Comparison of ENCODE assay signal across 41 cellular contexts in the genomic region with DNA sequence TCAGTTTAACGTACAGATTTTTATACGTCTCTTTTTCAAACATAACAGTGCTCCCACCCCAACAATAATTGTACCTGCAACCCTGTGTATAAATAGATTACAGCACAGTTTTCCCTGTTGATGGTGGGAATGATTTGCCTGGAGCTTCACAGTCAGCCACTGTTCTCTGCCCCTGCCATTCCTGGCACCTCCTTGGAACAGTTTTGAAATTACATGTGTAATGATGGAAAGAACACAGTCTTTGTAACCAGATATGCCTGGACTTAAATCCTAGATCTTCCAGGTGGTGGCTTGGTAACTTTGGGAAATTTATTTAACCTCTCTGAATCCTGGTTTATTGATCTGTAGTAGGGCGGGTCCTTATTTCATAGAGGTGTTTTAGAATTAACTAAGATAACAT.
"Had no signal": no experiment of that assay in that cellular context is flagged by ENCODE, and none has a peak within 500 bp of the region (broad histone marks: within the 10 kb centered on the region; RNA-seq: fewer than 3 reads in every experiment).

No MANE protein-coding gene starts in this region.

- H3K4me3 ChIP-seq: adrenal gland, ascending aorta, body of pancreas, breast epithelium, cardiac muscle cell had no signal

- H3K4me1 Mint-ChIP-seq: activated naive CD4-positive, alpha-beta T cell treated with anti-CD3 and anti-CD28 coated beads, Interleukin-2, amount 10 ng/mL, durations not matched to agents 7 days and 5 days; activated naive CD4-positive, alpha-beta T cell treated with anti-CD3 and anti-CD28 coated beads, Interleukin-2, amount 50 U/mL, for 24 hours; activated naive CD8-positive, alpha-beta T cell treated with anti-CD3 and anti-CD28 coated beads for 36 hours; activated naive CD8-positive, alpha-beta T cell treated with anti-CD3 and anti-CD28 coated beads, Interleukin-2, amount 10 ng/mL, durations not matched to agents 7 days and 5 days; activated naive CD8-positive, alpha-beta T cell treated with anti-CD3 and anti-CD28 coated beads, Interleukin-2, amount 50 U/mL, for 24 hours; activated T-helper 17 cell treated with anti-CD3 and anti-CD28 coated beads, Interleukin-2, amount 50 U/mL, for 72 hours; brain; central memory CD8-positive, alpha-beta T cell had no signal

- H3K27me3 Mint-ChIP-seq: activated naive CD4-positive, alpha-beta T cell treated with anti-CD3 and anti-CD28 coated beads, Interleukin-2, amount 10 ng/mL, durations not matched to agents 7 days and 5 days; activated naive CD4-positive, alpha-beta T cell treated with anti-CD3 and anti-CD28 coated beads, Interleukin-2, amount 50 U/mL, for 24 hours; activated naive CD8-positive, alpha-beta T cell treated with anti-CD3 and anti-CD28 coated beads for 36 hours; activated naive CD8-positive, alpha-beta T cell treated with anti-CD3 and anti-CD28 coated beads, Interleukin-2, amount 50 U/mL, for 24 hours; activated T-cell treated with anti-CD3 and anti-CD28 coated beads, Interleukin-2, amount 50 U/mL, for 24 hours; activated T-helper 17 cell treated with anti-CD3 and anti-CD28 coated beads, Interleukin-2, amount 50 U/mL, for 72 hours had no signal

- H3K27me3 ChIP-seq: adrenal gland, ascending aorta, body of pancreas, brain microvascular endothelial cell, breast epithelium, cardiac muscle cell had no signal

- H3K36me3 ChIP-seq: adrenal gland, brain microvascular endothelial cell, breast epithelium, cardiac muscle cell had no signal

- H3K9me3 ChIP-seq: adrenal gland, body of pancreas had no signal

- H3K36me3 Mint-ChIP-seq: activated naive CD4-positive, alpha-beta T cell treated with anti-CD3 and anti-CD28 coated beads, Interleukin-2, amount 50 U/mL, for 72 hours had no signal

- H3K4me3 Mint-ChIP-seq: activated naive CD4-positive, alpha-beta T cell treated with anti-CD3 and anti-CD28 coated beads for 36 hours; activated naive CD4-positive, alpha-beta T cell treated with anti-CD3 and anti-CD28 coated beads, Interleukin-2, amount 10 ng/mL, durations not matched to agents 7 days and 5 days; activated naive CD4-positive, alpha-beta T cell treated with anti-CD3 and anti-CD28 coated beads, Interleukin-2, amount 50 U/mL, for 24 hours; activated naive CD8-positive, alpha-beta T cell; activated naive CD8-positive, alpha-beta T cell treated with anti-CD3 and anti-CD28 coated beads for 36 hours; activated naive CD8-positive, alpha-beta T cell treated with anti-CD3 and anti-CD28 coated beads, Interleukin-2, amount 10 ng/mL, durations not matched to agents 7 days and 5 days; activated naive CD8-positive, alpha-beta T cell treated with anti-CD3 and anti-CD28 coated beads, Interleukin-2, amount 50 U/mL, for 24 hours; activated T-cell treated with anti-CD3 and anti-CD28 coated beads, Interleukin-2, amount 50 U/mL, for 24 hours; activated T-cell treated with anti-CD3 and anti-CD28 coated beads, Interleukin-2, amount 50 U/mL, for 4 hours; activated T-cell treated with anti-CD3 and anti-CD28 coated beads, Interleukin-2, amount 50 U/mL, for 72 hours; activated T-helper 1 cell treated with anti-CD3 and anti-CD28 coated beads, Interleukin-12 subunit alpha, Interleukin-12 subunit beta, Interleukin-2, Interleukin-4 antibody, amounts not matched to agents 30 ng/mL and 10 ng/mL and 1 ng/mL, durations not matched to agents 14 hours and 24 hours and 36 hours; activated T-helper 17 cell treated with anti-CD3 and anti-CD28 coated beads, Interleukin-2, amount 50 U/mL, for 72 hours; brain; central memory CD8-positive, alpha-beta T cell had no signal

- H3K9me3 Mint-ChIP-seq: activated naive CD4-positive, alpha-beta T cell treated with anti-CD3 and anti-CD28 coated beads, Interleukin-2, amount 50 U/mL, for 24 hours; activated naive CD4-positive, alpha-beta T cell treated with anti-CD3 and anti-CD28 coated beads, Interleukin-2, amount 50 U/mL, for 72 hours; central memory CD8-positive, alpha-beta T cell had no signal

- H3K27ac Mint-ChIP-seq: activated naive CD4-positive, alpha-beta T cell treated with anti-CD3 and anti-CD28 coated beads for 36 hours; activated naive CD4-positive, alpha-beta T cell treated with anti-CD3 and anti-CD28 coated beads, Interleukin-2, amount 10 ng/mL, durations not matched to agents 7 days and 5 days; activated naive CD4-positive, alpha-beta T cell treated with anti-CD3 and anti-CD28 coated beads, Interleukin-2, amount 50 U/mL, for 24 hours; activated naive CD4-positive, alpha-beta T cell treated with anti-CD3 and anti-CD28 coated beads, Interleukin-2, amount 50 U/mL, for 72 hours; activated naive CD8-positive, alpha-beta T cell; activated naive CD8-positive, alpha-beta T cell treated with anti-CD3 and anti-CD28 coated beads for 36 hours; activated naive CD8-positive, alpha-beta T cell treated with anti-CD3 and anti-CD28 coated beads, Interleukin-2, amount 10 ng/mL, durations not matched to agents 7 days and 5 days; activated naive CD8-positive, alpha-beta T cell treated with anti-CD3 and anti-CD28 coated beads, Interleukin-2, amount 50 U/mL, for 24 hours; activated T-cell treated with anti-CD3 and anti-CD28 coated beads, Interleukin-2, amount 50 U/mL, for 24 hours; activated T-cell treated with anti-CD3 and anti-CD28 coated beads, Interleukin-2, amount 50 U/mL, for 72 hours; activated T-helper 1 cell treated with anti-CD3 and anti-CD28 coated beads, Interleukin-12 subunit alpha, Interleukin-12 subunit beta, Interleukin-2, Interleukin-4 antibody, amounts not matched to agents 30 ng/mL and 10 ng/mL and 1 ng/mL, durations not matched to agents 14 hours and 24 hours and 36 hours; activated T-helper 17 cell treated with anti-CD3 and anti-CD28 coated beads, Interleukin-2, amount 50 U/mL, for 72 hours; activated T-helper 2 cell treated with anti-CD3 and anti-CD28 coated beads, Interferon-gamma antibody, Interleukin-2, Interleukin-4, amounts not matched to agents 10 μg/mL and 5 μg/mL and 100 μg/mL, durations not matched to agents 14 hours and 24 hours and 36 hours; brain had no signal

- H3K4me1 ChIP-seq: adrenal gland, ascending aorta, body of pancreas, breast epithelium had no signal

- FAIRE-seq: astrocyte, bronchial epithelial cell had no signal

- H3K27ac ChIP-seq: adrenal gland, ascending aorta, body of pancreas, brain microvascular endothelial cell, breast epithelium, cardiac muscle cell had no signal

- DNase-seq: activated effector memory CD4-positive, alpha-beta T cell treated with anti-CD3 and anti-CD28 coated beads, Interleukin-2, amount 50 U/mL, for 16 hours; activated effector memory CD4-positive, alpha-beta T cell treated with Interleukin-2 at 50 U/mL for 16 hours; activated gamma-delta T cell; activated gamma-delta T cell treated with Interleukin-2 at 50 U/mL for 16 hours; activated naive CD4-positive, alpha-beta T cell; activated naive CD4-positive, alpha-beta T cell treated with anti-CD3 and anti-CD28 coated beads for 36 hours; activated naive CD4-positive, alpha-beta T cell treated with anti-CD3 and anti-CD28 coated beads, Interleukin-2, amount 10 ng/mL, durations not matched to agents 7 days and 5 days; activated naive CD4-positive, alpha-beta T cell treated with anti-CD3 and anti-CD28 coated beads, Interleukin-2, amount 50 U/mL, for 16 hours; activated naive CD4-positive, alpha-beta T cell treated with Interleukin-2 at 50 U/mL for 16 hours; activated naive CD8-positive, alpha-beta T cell treated with anti-CD3 and anti-CD28 coated beads for 36 hours; activated naive CD8-positive, alpha-beta T cell treated with anti-CD3 and anti-CD28 coated beads, Interleukin-2, amount 10 ng/mL, durations not matched to agents 7 days and 5 days; activated naive CD8-positive, alpha-beta T cell treated with anti-CD3 and anti-CD28 coated beads, Interleukin-2, amount 50 U/mL, for 24 hours; activated T-cell treated with anti-CD3 and anti-CD28 coated beads for 4 hours; activated T-cell treated with anti-CD3 and anti-CD28 coated beads, Interleukin-2, amount 50 U/mL, for 1 hour; activated T-cell treated with anti-CD3 and anti-CD28 coated beads, Interleukin-2, amount 50 U/mL, for 24 hours; activated T-cell treated with anti-CD3 and anti-CD28 coated beads, Interleukin-2, amount 50 U/mL, for 4 hours; activated T-cell treated with anti-CD3 and anti-CD28 coated beads, Interleukin-2, amount 50 U/mL, for 48 hours; activated T-cell treated with anti-CD3 and anti-CD28 coated beads, Interleukin-2, amount 50 U/mL, for 72 hours; adrenal gland; amniotic stem cell; amygdala; anterior cingulate cortex; aorta; body of pancreas; brain microvascular endothelial cell; caudate nucleus; central memory CD4-positive, alpha-beta T cell; cerebellar nuclear complex had no signal

- ATAC-seq: activated naive CD4-positive, alpha-beta T cell treated with anti-CD3 and anti-CD28 coated beads, Interleukin-2, amount 50 U/mL, for 72 hours; activated naive CD8-positive, alpha-beta T cell treated with anti-CD3 and anti-CD28 coated beads, Interleukin-2, amount 50 U/mL, for 24 hours; activated T-cell treated with anti-CD3 and anti-CD28 coated beads, Interleukin-2, amount 50 U/mL, for 4 hours; activated T-cell treated with anti-CD3 and anti-CD28 coated beads, Interleukin-2, amount 50 U/mL, for 72 hours; activated T-helper 17 cell treated with anti-CD3 and anti-CD28 coated beads, Interleukin-2, amount 50 U/mL, for 72 hours; body of pancreas had no signal
